In genomic region chr3:58260261-58260731, GRCh38 we compare ENCODE assay signal across 9 cellular contexts. TPM values are rescaled to one million over a fixed set of nuclear protein-coding genes. Genes with fewer than 3 reads are reported as not detected.
A peak's percentile ranks its signal among the peaks of the same experiment; 100 is the strongest.
DNase-seq lines count a peak whose midpoint lies in the region; ATAC-seq, FAIRE-seq and TF ChIP-seq lines count a peak whose summit lies in the region.
"Had no signal": no experiment of that assay in that cellular context is flagged by ENCODE, and none has a peak within 500 bp of the region (broad histone marks: within the 10 kb centered on the region; RNA-seq: fewer than 3 reads in every experiment).

No MANE protein-coding gene starts in this region.

- TF ChIP-seq EP300 in GM12878 (IDR thresholded peaks at IDR 0.05; ENCODE audit: borderline replicate concordance in 1 of 2, control insufficient read depth in 1 of 2, low read depth in 2 of 2, low read length in 2 of 2), result no peak

- peaks cover 0 to 8% (median 0%) of the 10 kb centered on the region in 7 donors for H3K4me1 Mint-ChIP-seq in naive thymus-derived CD4-positive, alpha-beta T cell

- no peak overlapping the region for H3K27ac Mint-ChIP-seq in naive thymus-derived CD4-positive, alpha-beta T cell

- TF ChIP-seq CTCF in NB4 (IDR thresholded peaks at IDR 0.05; ENCODE audit: low read depth, low read length) (no peak), GM12878 (IDR thresholded peaks at IDR 0.05 in 2 of 3, conservative IDR thresholded peaks at IDR 0.05 in 1 of 3; ENCODE audit: control insufficient read depth in 2 of 3, extremely low read depth in 1 of 3, insufficient read depth in 1 of 3, low read depth in 3 of 3, low read length in 3 of 3) (no peak)

- intact Hi-C loops in GM12878 (cut with micrococcal nuclease; ENCODE audit: unreplicated experiment) (no loop called here), Right ventricle myocardium inferior (cut with DNase I) (no loop called here)
- intact Hi-C loops in naive thymus-derived CD4-positive, alpha-beta T cell (cut with micrococcal nuclease), result no loop called here

- no peak overlapping the region for H3K27ac ChIP-seq in GM12878 (ENCODE audit: control insufficient read depth, insufficient read depth)
- no peak overlapping the region for H3K27ac ChIP-seq in naive thymus-derived CD4-positive, alpha-beta T cell (ENCODE audit: low read depth, low read length)

- H3K4me3 Mint-ChIP-seq in naive thymus-derived CD4-positive, alpha-beta T cell, result no peak overlapping the region
- H3K4me3 Mint-ChIP-seq: neural crest cell had no signal

- H4K20me1 ChIP-seq in GM12878 (ENCODE audit: control insufficient read depth, insufficient read depth), result no peaks in the 10 kb centered on the region

- 48% methylated on average over 6 of the region's 6 CpGs for WGBS in GM12878 (ENCODE audit: insufficient coverage, insufficient replicate concordance, low lambda C conversion rate, missing lambda C conversion rate)

- DNase-seq in Daoy (ENCODE audit: low read depth) (peak; percentile 75), NB4 (ENCODE audit: low read depth) (peak; percentile 75), GM12878 (ENCODE audit: low read depth, low spot score) (no peak), Right ventricle myocardium inferior (ENCODE audit: missing footprints) (no peak)
- no peak for DNase-seq in naive thymus-derived CD4-positive, alpha-beta T cell

- H3K36me3 Mint-ChIP-seq in naive thymus-derived CD4-positive, alpha-beta T cell, result peaks cover 4 to 41% (median 20%) of the 10 kb centered on the region in 5 donors

- CTCF ChIA-PET in GM12878 (lab: Yijun Ruan, JAX), result interaction anchor here (0.7 kb wide), 1 partner anchor 11 kb away, joined by 3 read pairs; no protein-coding TSS in a partner anchor
- CTCF ChIA-PET in naive thymus-derived CD4-positive, alpha-beta T cell (lab: Charles Lee), result no interaction called here

- no peak for TF ChIP-seq RAD21 in GM12878 (IDR thresholded peaks at IDR 0.05; ENCODE audit: insufficient read depth, low read depth, low read length)

- in situ Hi-C loops in GM12878 (cut with MboI), result no loop called here

- no peak overlapping the region for H3K9ac ChIP-seq in GM12878 (ENCODE audit: control insufficient read depth, insufficient read depth, low read length)

- POLR2A ChIA-PET in GM12878 (lab: Charles Lee), result no interaction called here
- POLR2A ChIA-PET in naive thymus-derived CD4-positive, alpha-beta T cell (lab: Charles Lee), result no interaction called here

- no peaks in the 10 kb centered on the region for H3K27me3 Mint-ChIP-seq in naive thymus-derived CD4-positive, alpha-beta T cell

- RAD21 ChIA-PET in GM12878 (lab: Charles Lee; ENCODE audit: unreplicated experiment), result interaction anchor here (0.7 to 1.4 kb wide), 2 partner anchors 20 to 64 kb away, joined by 3 read pairs; no protein-coding TSS in a partner anchor

- SMC1A ChIA-PET in GM12878 (lab: Charles Lee; ENCODE audit: uncharacterized antibody, unreplicated experiment), result interaction anchor here (1.5 kb wide), 2 partner anchors 10 to 43 kb away, joined by 5 to 8 read pairs; no protein-coding TSS in a partner anchor

- TF ChIP-seq POLR2A in NB4 (IDR thresholded peaks at IDR 0.05; ENCODE audit: extremely low read depth, insufficient read length) (no peak), GM12878 (IDR thresholded peaks at IDR 0.05; ENCODE audit: low read depth, low read length) (no peak)

- no peak for ATAC-seq in GM12878
- ATAC-seq in naive thymus-derived CD4-positive, alpha-beta T cell, result peak; percentile 71
- ATAC-seq in GM18519 (IDR thresholded peaks at IDR 0.05; ENCODE audit: low FRiP score, unreplicated experiment), result no peak
- ATAC-seq in GM18907 (IDR thresholded peaks at IDR 0.05; ENCODE audit: unreplicated experiment), result no peak
- ATAC-seq in Right ventricle myocardium inferior, result no peak
- ATAC-seq in GM21717 (IDR thresholded peaks at IDR 0.05; ENCODE audit: unreplicated experiment), result no peak

- no peaks in the 10 kb centered on the region for H3K79me2 ChIP-seq in GM12878 (ENCODE audit: control insufficient read depth, insufficient read depth, low read length)

- H3K4me2 ChIP-seq in GM12878 (ENCODE audit: control insufficient read depth, insufficient read depth), result no peak overlapping the region

- no peaks in the 10 kb centered on the region for H3K4me1 ChIP-seq in GM12878 (ENCODE audit: control insufficient read depth, insufficient read depth, low read length)
- H3K4me1 ChIP-seq in naive thymus-derived CD4-positive, alpha-beta T cell (ENCODE audit: control insufficient read depth in 2 of 2, insufficient read depth in 2 of 2, low read length in 2 of 2), result no peaks in the 10 kb centered on the region

- no peaks in the 10 kb centered on the region for H3K9me3 Mint-ChIP-seq in naive thymus-derived CD4-positive, alpha-beta T cell
- H3K9me3 Mint-ChIP-seq: neural crest cell had no signal

- H3K4me3 ChIP-seq in NB4 (ENCODE audit: low read depth, low read length) (no peak overlapping the region), GM12878 (no peak overlapping the region)
- H3K4me3 ChIP-seq in naive thymus-derived CD4-positive, alpha-beta T cell (ENCODE audit: low read length), result no peak overlapping the region

- H2AFZ ChIP-seq in GM12878 (ENCODE audit: control insufficient read depth, low read depth, low read length), result no peak overlapping the region

- FAIRE-seq in GM12878 (lab: Jason Lieb, UNC), result peak; percentile 7

- H3K9me3 ChIP-seq in GM12878 (replicated peaks; ENCODE audit: control insufficient read depth, insufficient read depth, low read length), result no peaks in the 10 kb centered on the region
- no peaks in the 10 kb centered on the region for H3K9me3 ChIP-seq in naive thymus-derived CD4-positive, alpha-beta T cell (ENCODE audit: control insufficient read depth in 2 of 3, low read length in 3 of 3)

- no TSS peak for BruUV-seq in GM12878 (replicated peaks; lab: Mats Ljungman, UMichigan)

- peaks cover 0 to 12% of the 10 kb centered on the region in 2 experiments; a peak in 2 of 4 replicates for H3K36me3 ChIP-seq in GM12878 (ENCODE audit: control insufficient read depth in 2 of 2, insufficient read depth in 2 of 2, low read length in 1 of 2)
- peaks cover 0 to 13% (median 5%) of the 10 kb centered on the region in 3 experiments for H3K36me3 ChIP-seq in naive thymus-derived CD4-positive, alpha-beta T cell (ENCODE audit: control insufficient read depth in 2 of 3, insufficient read depth in 3 of 3, low read length in 3 of 3)

- H3K27me3 ChIP-seq in GM12878 (replicated peaks in 1 of 2; ENCODE audit: control insufficient read depth in 2 of 2, insufficient read depth in 2 of 2, low read length in 1 of 2), result no peaks in the 10 kb centered on the region
- no peaks in the 10 kb centered on the region for H3K27me3 ChIP-seq in naive thymus-derived CD4-positive, alpha-beta T cell (ENCODE audit: control insufficient read depth in 2 of 2, insufficient read depth in 2 of 2, low read length in 2 of 2)

RNA-seq across cellular contexts. Expression of gene ABHD6, which starts 22.7 kb away (rescaled TPM):
- 5.1 and 6.2 TPM in 2 replicates for total RNA-seq in Daoy (2014; rRNA removed; shearing (Covaris generic))
- 50.4 and 53.6 TPM in 2 replicates for total RNA-seq in GM12878 (2013; cell fraction: nucleolus; rRNA removed)
- total RNA-seq in GM12878 (2014; rRNA removed), result 2.9 and 3.3 TPM in 2 replicates
- 2.5 and 2.9 TPM in 2 replicates for total RNA-seq in GM12878 (2014; rRNA removed; fragmentation: Illumina TruSeq; extraction: Trizol)
- total RNA-seq in GM12878 (2021), result 3.6 and 3.8 TPM in 2 replicates
- polyA plus RNA-seq in GM12878 (2011; ENCODE audit: low read depth), result 6.6 TPM
- polyA plus RNA-seq in GM12878 (2011; rRNA removed), result 23.9 and 33.2 TPM in 2 replicates
- polyA plus RNA-seq in GM12878 (2011; cell fraction: cytosol; rRNA removed), result 34.3 and 46.6 TPM in 2 replicates
- 19.4 and 22.2 TPM in 2 replicates for polyA plus RNA-seq in GM12878 (2011; cell fraction: nucleus; rRNA removed)
- polyA plus RNA-seq in GM12878 (2012), result 5.2 and 7.6 TPM in 2 replicates
- 1.9 and 3.1 TPM in 2 replicates for polyA plus RNA-seq in GM12878 (2014; fragmentation: Illumina TruSeq; extraction: Trizol)
- 1 to 10 TPM; 1.4 to 1.5 TPM for polyA plus RNA-seq in GM12878 (2014; fragmentation: Nextera tagmentation; extraction: Ambion mirVana)
- polyA plus RNA-seq in GM12878 (2014; rRNA removed), result 2.7 and 4.0 TPM in 2 replicates
- 1 to 10 TPM; 5.1 to 7.0 TPM for polyA plus RNA-seq in GM12878 (2016; fragmentation: Nextera tagmentation; extraction: Ambion mirVana)
- polyA minus RNA-seq in GM12878 (2011; rRNA and poly(A)+ RNA removed), result 47.7 and 52.5 TPM in 2 replicates
- polyA minus RNA-seq in GM12878 (2011; cell fraction: cytosol; rRNA and poly(A)+ RNA removed), result 9.2 and 12.8 TPM in 2 replicates
- polyA minus RNA-seq in GM12878 (2011; cell fraction: nucleus; rRNA and poly(A)+ RNA removed), result 19.8 and 21.2 TPM in 2 replicates
- 1 to 10 TPM; 3.1 to 7.3 (median 6.6) TPM for total RNA-seq in naive thymus-derived CD4-positive, alpha-beta T cell
- 1 to 10 TPM; 2.5 to 6.4 TPM for polyA plus RNA-seq in naive thymus-derived CD4-positive, alpha-beta T cell
- 10.5 TPM for total RNA-seq in Right ventricle myocardium inferior

RNA-seq across cellular contexts. Expression of gene RPP14, which starts 45.7 kb away (rescaled TPM):
- 14.3 and 17.8 TPM in 2 replicates for total RNA-seq in Daoy (2014; rRNA removed; shearing (Covaris generic))
- total RNA-seq in GM12878 (2013; cell fraction: nucleolus; rRNA removed), result 19.5 and 21.7 TPM in 2 replicates
- total RNA-seq in GM12878 (2014; rRNA removed), result 9.3 and 12.6 TPM in 2 replicates
- total RNA-seq in GM12878 (2014; rRNA removed; fragmentation: Illumina TruSeq; extraction: Trizol), result 16.8 and 17.2 TPM in 2 replicates
- total RNA-seq in GM12878 (2021), result 12.2 and 14.5 TPM in 2 replicates
- polyA plus RNA-seq in GM12878 (2011; ENCODE audit: low read depth), result 6.3 TPM
- polyA plus RNA-seq in GM12878 (2011; rRNA removed), result 21.2 and 23.5 TPM in 2 replicates
- polyA plus RNA-seq in GM12878 (2011; cell fraction: cytosol; rRNA removed), result 9.1 and 10.4 TPM in 2 replicates
- polyA plus RNA-seq in GM12878 (2011; cell fraction: nucleus; rRNA removed), result 5.2 and 8.3 TPM in 2 replicates
- polyA plus RNA-seq in GM12878 (2012), result 7.3 and 9.0 TPM in 2 replicates
- polyA plus RNA-seq in GM12878 (2014; fragmentation: Illumina TruSeq; extraction: Trizol), result 11.7 and 15.1 TPM in 2 replicates
- 10 to 100 TPM in 1 of 2 experiments, 1 to 10 TPM in 1; 9.1 to 16.3 TPM for polyA plus RNA-seq in GM12878 (2014; fragmentation: Nextera tagmentation; extraction: Ambion mirVana)
- 12.4 and 14.9 TPM in 2 replicates for polyA plus RNA-seq in GM12878 (2014; rRNA removed)
- polyA plus RNA-seq in GM12878 (2016; fragmentation: Nextera tagmentation; extraction: Ambion mirVana), result 10 to 100 TPM; 13.1 to 14.0 TPM
- polyA minus RNA-seq in GM12878 (2011; rRNA and poly(A)+ RNA removed), result 11.8 and 19.0 TPM in 2 replicates
- 4.7 and 5.5 TPM in 2 replicates for polyA minus RNA-seq in GM12878 (2011; cell fraction: cytosol; rRNA and poly(A)+ RNA removed)
- polyA minus RNA-seq in GM12878 (2011; cell fraction: nucleus; rRNA and poly(A)+ RNA removed), result 4.7 and 8.8 TPM in 2 replicates
- 10 to 100 TPM; 14.8 to 21.6 (median 17.6) TPM for total RNA-seq in naive thymus-derived CD4-positive, alpha-beta T cell
- polyA plus RNA-seq in naive thymus-derived CD4-positive, alpha-beta T cell, result 1 to 10 TPM; 6.8 to 7.1 TPM
- 23.2 TPM for total RNA-seq in Right ventricle myocardium inferior

RNA-seq across cellular contexts. Expression of gene HTD2, which starts 46.0 kb away (rescaled TPM):
- 11.5 and 18.8 TPM in 2 replicates for total RNA-seq in Daoy (2014; rRNA removed; shearing (Covaris generic))
- 6.4 and 9.0 TPM in 2 replicates for total RNA-seq in GM12878 (2013; cell fraction: nucleolus; rRNA removed)
- total RNA-seq in GM12878 (2014; rRNA removed) (5.8 and 6.8 TPM in 2 replicates), GM12878 (2014; rRNA removed; fragmentation: Illumina TruSeq; extraction: Trizol) (5.0 and 5.9 TPM in 2 replicates), GM12878 (2021) (7.1 and 7.2 TPM in 2 replicates), Right ventricle myocardium inferior (14.7 TPM)
- 3.9 TPM for polyA plus RNA-seq in GM12878 (2011; ENCODE audit: low read depth)
- polyA plus RNA-seq in GM12878 (2011; rRNA removed) (10.5 and 11.7 TPM in 2 replicates), GM12878 (2014; fragmentation: Illumina TruSeq; extraction: Trizol) (6.0 and 7.7 TPM in 2 replicates), GM12878 (2014; fragmentation: Nextera tagmentation; extraction: Ambion mirVana) (10 to 100 TPM; 13.5 to 15.9 TPM), GM12878 (2014; rRNA removed) (5.1 and 8.5 TPM in 2 replicates), GM12878 (2016; fragmentation: Nextera tagmentation; extraction: Ambion mirVana) (10 to 100 TPM; 24.1 to 24.7 TPM)
- 5.0 and 8.9 TPM in 2 replicates for polyA plus RNA-seq in GM12878 (2011; cell fraction: cytosol; rRNA removed)
- 2.7 and 3.3 TPM in 2 replicates for polyA plus RNA-seq in GM12878 (2011; cell fraction: nucleus; rRNA removed)
- 3.7 and 4.2 TPM in 2 replicates for polyA plus RNA-seq in GM12878 (2012)
- polyA minus RNA-seq in GM12878 (2011; rRNA and poly(A)+ RNA removed), result 5.4 and 6.1 TPM in 2 replicates
- 2.7 and 3.1 TPM in 2 replicates for polyA minus RNA-seq in GM12878 (2011; cell fraction: cytosol; rRNA and poly(A)+ RNA removed)
- 0.77 and 0.97 TPM in 2 replicates for polyA minus RNA-seq in GM12878 (2011; cell fraction: nucleus; rRNA and poly(A)+ RNA removed)
- total RNA-seq in naive thymus-derived CD4-positive, alpha-beta T cell, result 10 to 100 TPM in 2 of 5 experiments, 1 to 10 TPM in 3; 4.5 to 10.6 (median 9.2) TPM
- polyA plus RNA-seq in naive thymus-derived CD4-positive, alpha-beta T cell, result 10 to 100 TPM; 25.7 to 35.8 TPM

RNA-seq across cellular contexts. Expression of gene DNASE1L3, which starts 49.5 kb away (rescaled TPM):
- total RNA-seq in Daoy (2014; rRNA removed; shearing (Covaris generic)), result not detected in 2 replicates
- 288 TPM in 2 replicates for total RNA-seq in GM12878 (2013; cell fraction: nucleolus; rRNA removed)
- 3.2 and 6.0 TPM in 2 replicates for total RNA-seq in GM12878 (2014; rRNA removed)
- total RNA-seq in GM12878 (2014; rRNA removed; fragmentation: Illumina TruSeq; extraction: Trizol), result 3.6 and 5.3 TPM in 2 replicates
- total RNA-seq in GM12878 (2021), result 3.7 and 4.4 TPM in 2 replicates
- polyA plus RNA-seq in GM12878 (2011; ENCODE audit: low read depth), result 6.2 TPM
- polyA plus RNA-seq in GM12878 (2011; rRNA removed), result 72.1 and 84.4 TPM in 2 replicates
- polyA plus RNA-seq in GM12878 (2011; cell fraction: cytosol; rRNA removed), result 43.3 and 48.4 TPM in 2 replicates
- 95.4 and 157 TPM in 2 replicates for polyA plus RNA-seq in GM12878 (2011; cell fraction: nucleus; rRNA removed)
- polyA plus RNA-seq in GM12878 (2012), result 12.3 and 19.0 TPM in 2 replicates
- 3.1 and 4.9 TPM in 2 replicates for polyA plus RNA-seq in GM12878 (2014; fragmentation: Illumina TruSeq; extraction: Trizol)
- polyA plus RNA-seq in GM12878 (2014; fragmentation: Nextera tagmentation; extraction: Ambion mirVana), result 10 to 100 TPM; 10.6 to 11.1 TPM
- polyA plus RNA-seq in GM12878 (2014; rRNA removed), result 3.7 and 5.7 TPM in 2 replicates
- 1 to 10 TPM; 7.7 TPM for polyA plus RNA-seq in GM12878 (2016; fragmentation: Nextera tagmentation; extraction: Ambion mirVana)
- 93.0 and 115 TPM in 2 replicates for polyA minus RNA-seq in GM12878 (2011; rRNA and poly(A)+ RNA removed)
- polyA minus RNA-seq in GM12878 (2011; cell fraction: cytosol; rRNA and poly(A)+ RNA removed), result 16.8 and 21.7 TPM in 2 replicates
- 63.7 and 75.3 TPM in 2 replicates for polyA minus RNA-seq in GM12878 (2011; cell fraction: nucleus; rRNA and poly(A)+ RNA removed)
- 1 to 10 TPM in 1 of 5 experiments, under 1 TPM in 1, not detected in 3; 0.66 to 2.6 TPM for total RNA-seq in naive thymus-derived CD4-positive, alpha-beta T cell
- not detected for polyA plus RNA-seq in naive thymus-derived CD4-positive, alpha-beta T cell
- total RNA-seq in Right ventricle myocardium inferior, result 2.1 TPM
- total RNA-seq: neural crest cell had no signal

Comparison
In these comparisons a context has a peak if more than half of its experiments do, and no peak if none do; other contexts are left out.
1. DNase-seq: peak in Daoy (single experiment) and NB4 (single experiment); none in GM12878 (single experiment), naive thymus-derived CD4-positive, alpha-beta T cell (0 of 9) and Right ventricle myocardium inferior (single experiment).